In the genomic region with DNA sequence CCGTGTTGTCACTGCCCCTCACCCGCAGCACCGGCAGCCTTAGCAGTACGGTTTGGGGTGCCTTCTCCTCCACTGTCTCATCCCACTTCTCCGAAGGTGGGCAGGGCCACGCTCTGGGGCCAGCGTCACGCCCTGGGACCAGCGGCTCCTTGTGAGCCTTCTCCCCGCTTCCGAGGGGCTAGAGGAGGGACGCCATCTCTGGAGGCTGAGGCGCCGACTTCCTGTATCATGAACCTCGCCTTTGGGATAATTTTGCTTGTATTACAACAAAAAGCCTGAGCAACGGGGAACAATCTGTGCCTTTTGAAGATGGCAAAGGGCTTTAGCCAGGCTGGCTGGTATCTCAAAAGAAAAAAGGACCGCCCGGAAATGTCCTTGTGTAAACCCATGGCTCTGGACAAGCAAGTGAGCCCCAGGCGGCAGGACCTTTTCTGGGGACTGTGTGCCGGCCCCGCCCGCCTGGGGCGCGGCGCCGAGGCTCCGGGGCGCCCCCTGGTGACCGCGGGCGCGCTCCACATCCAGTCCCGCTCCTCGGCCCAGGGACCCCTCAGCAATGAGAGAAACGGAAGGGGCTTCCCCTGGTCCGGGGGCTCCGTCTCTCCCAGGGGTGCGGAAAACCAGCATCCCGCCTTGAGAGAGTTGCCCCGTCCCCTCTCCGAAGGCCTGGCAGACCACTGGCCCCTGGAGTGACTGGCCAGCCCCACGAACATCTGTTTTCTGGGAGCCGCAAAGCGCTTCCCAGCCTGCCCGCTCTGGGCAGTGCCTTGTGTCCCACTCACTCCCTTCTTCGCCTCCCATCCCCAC, we compare ENCODE assay signal across 8 cellular contexts. TPM values are rescaled to one million over a fixed set of nuclear protein-coding genes. Genes with fewer than 3 reads are reported as not detected.
DNase-seq lines count a peak whose midpoint lies in the region; ATAC-seq lines count a peak whose summit lies in the region.

No MANE protein-coding gene starts in this region.

- H3K4me3 ChIP-seq in ACC112 (ENCODE audit: low read depth, low read length) (peak overlapping the region; percentile 75), mononuclear cell (ENCODE audit: low read length) (peak overlapping the region; percentile 28)

- ATAC-seq in GM18508 (IDR thresholded peaks at IDR 0.05; ENCODE audit: insufficient read depth, unreplicated experiment) (peak; percentile 35), HG02938 (IDR thresholded peaks at IDR 0.05; ENCODE audit: unreplicated experiment) (peak; percentile 60)

- H3K27me3 ChIP-seq in ACC112 (ENCODE audit: insufficient read depth, low read length) (no peaks in the 10 kb centered on the region), mononuclear cell (ENCODE audit: insufficient read depth, low read length) (no peaks in the 10 kb centered on the region)

- H3K79me2 ChIP-seq in ACC112 (ENCODE audit: control insufficient read depth, insufficient read depth, low read length, unreplicated experiment) = peaks cover 10% of the 10 kb centered on the region

- DNase-seq in NCI-H748 treated with DMSO at 0.1 percent for 48 hours (lab: John Stamatoyannopoulos, UW) (peak; percentile 12), activated T-cell treated with anti-CD3 and anti-CD28 coated beads for 1 hour (ENCODE audit: low read depth) (peak; percentile 60), epidermal melanocyte (ENCODE audit: insufficient read length, low spot score) (peak; percentile 52)
- DNase-seq in stimulated activated CD8-positive, alpha-beta memory T cell treated with anti-CD3 and anti-CD28 coated beads, Interleukin-7, amount 100 ng/mL, for 48 hours (ENCODE audit: extremely low read depth in 1 of 2, low read depth in 1 of 2) = peak; percentile 19 to 37

- H3K27ac ChIP-seq in ACC112 (ENCODE audit: low read depth, low read length) = peak overlapping the region; percentile 50

- peak overlapping the region; percentile 95 for H2AFZ ChIP-seq in ACC112 (ENCODE audit: low read length, unreplicated experiment)

- no peaks in the 10 kb centered on the region for H3K9me3 ChIP-seq in mononuclear cell (ENCODE audit: low read depth, low read length)

- H3K4me1 ChIP-seq in ACC112 (ENCODE audit: control insufficient read depth, insufficient read depth, low read length, unreplicated experiment) (peaks cover 41% of the 10 kb centered on the region), mononuclear cell (ENCODE audit: insufficient read depth, low read length) (peaks cover 68% of the 10 kb centered on the region)

- no peaks in the 10 kb centered on the region for H3K36me3 ChIP-seq in ACC112 (ENCODE audit: insufficient read depth, low read length)

RNA-seq across cellular contexts. Expression of a gene that starts 3.8 kb away (rescaled TPM):
- total RNA-seq in mononuclear cell = 0.21 TPM

RNA-seq across cellular contexts. Expression of a gene that starts 15.2 kb away (rescaled TPM):
- 12.2 TPM for total RNA-seq in mononuclear cell

RNA-seq across cellular contexts. Expression of a gene that starts 25.9 kb away (rescaled TPM):
- total RNA-seq in mononuclear cell = 24.9 TPM

Comparison
In these comparisons a context has a peak if more than half of its experiments do, and no peak if none do; other contexts are left out.
1. Peak in every context shown above with its lines: DNase-seq, ATAC-seq, H3K4me3 ChIP-seq and H3K27ac ChIP-seq.